In the genomic region with DNA sequence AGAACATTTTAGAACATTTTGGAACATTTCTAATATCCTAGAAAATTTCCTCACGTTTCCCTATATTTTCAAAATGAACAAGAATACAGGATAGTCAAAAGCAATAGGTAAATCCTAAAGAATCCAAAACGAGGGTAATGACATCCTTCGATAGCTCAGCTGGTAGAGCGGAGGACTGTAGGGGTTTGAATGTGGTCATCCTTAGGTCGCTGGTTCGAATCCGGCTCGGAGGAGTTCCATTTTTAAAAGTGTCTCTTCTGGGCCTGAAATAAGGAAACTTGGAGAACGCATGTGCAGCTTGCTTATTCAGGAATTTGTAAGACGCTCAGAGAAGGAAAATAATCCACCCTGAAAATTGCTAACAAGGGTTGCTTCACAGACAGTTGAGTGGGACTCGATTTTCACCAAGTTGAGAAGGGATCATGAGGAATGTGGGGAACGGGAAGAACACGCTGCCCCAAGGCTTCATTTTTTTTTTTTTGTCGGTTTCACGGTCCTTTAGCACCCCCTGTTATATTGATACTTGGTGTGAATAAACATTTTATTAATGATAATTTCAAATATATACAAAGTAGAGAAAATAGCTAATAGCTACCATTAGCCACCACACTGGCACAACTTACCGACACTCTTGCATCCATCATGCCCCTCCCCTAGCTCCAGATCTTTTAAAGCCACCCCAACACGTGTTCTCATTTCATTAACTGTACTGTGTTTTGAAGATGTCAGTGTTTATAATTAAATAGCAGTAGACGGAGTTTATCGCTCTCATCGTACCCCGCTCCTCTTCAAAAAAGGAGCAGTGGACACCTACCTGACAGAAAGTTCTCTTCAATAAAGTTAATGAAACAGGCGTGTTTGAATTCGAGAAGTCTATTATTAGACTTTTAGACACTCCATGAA, we compare ENCODE assay signal across 8 cellular contexts. TPM values are rescaled to one million over a fixed set of nuclear protein-coding genes. Genes with fewer than 3 reads are reported as not detected.
DNase-seq lines count a peak whose midpoint lies in the region; ATAC-seq and TF ChIP-seq lines count a peak whose summit lies in the region.

No MANE protein-coding gene starts in this region.

- no peak for TF ChIP-seq CTCF in Loucy (conservative IDR thresholded peaks at IDR 0.05; ENCODE audit: low read length)
- TF ChIP-seq CTCF in WTC11 (IDR thresholded peaks at IDR 0.05) = no peak

- H3K4me2 ChIP-seq in Loucy (ENCODE audit: low read depth, low read length, poor library complexity, severe bottlenecking) = peak overlapping the region; percentile 87

- peak overlapping the region; percentile 31; the same call in 1 of the 2 replicates for H2AFZ ChIP-seq in Loucy (ENCODE audit: low read length)

- ATAC-seq in WTC11 (peak; percentile 60), HG02588 (IDR thresholded peaks at IDR 0.05; ENCODE audit: unreplicated experiment) (no peak), GM18502 (IDR thresholded peaks at IDR 0.05; ENCODE audit: poor library complexity, unreplicated experiment) (no peak)

- peaks cover 17% of the 10 kb centered on the region; the same call in 1 of the 2 replicates for H3K27me3 Mint-ChIP-seq in WTC11 (ENCODE audit: low read depth)

- H3K9me3 Mint-ChIP-seq in WTC11 = peaks cover 3% of the 10 kb centered on the region; the same call in 1 of the 2 replicates

- peaks cover 14% of the 10 kb centered on the region for H3K36me3 Mint-ChIP-seq in WTC11

- no peaks in the 10 kb centered on the region for H3F3A ChIP-seq in Loucy (ENCODE audit: low read depth)

- H4K20me1 ChIP-seq in Loucy (ENCODE audit: insufficient read depth, low read length, poor library complexity, severe bottlenecking) = peaks cover 11% of the 10 kb centered on the region

- no peaks in the 10 kb centered on the region for H3K9me2 ChIP-seq in Loucy (replicated peaks; ENCODE audit: low read depth, low read length)

- no peaks in the 10 kb centered on the region for H3K9me3 ChIP-seq in Loucy (ENCODE audit: insufficient read depth, low read depth, low read length)

- H3K27me3 ChIP-seq in Loucy (ENCODE audit: insufficient read depth, low read length, poor library complexity, severe bottlenecking) = no peaks in the 10 kb centered on the region

- no peak overlapping the region for H3K4me3 Mint-ChIP-seq in WTC11

- peak overlapping the region; percentile 92 for H3K9ac ChIP-seq in Loucy (ENCODE audit: low read depth, low read length, poor library complexity, severe bottlenecking)

- peak overlapping the region; percentile 97 for H3K4me3 ChIP-seq in Loucy (ENCODE audit: low read length, poor library complexity, severe bottlenecking)

- CTCF ChIA-PET in WTC11 (lab: Charles Lee) = interaction anchor here (0.6 to 5.7 kb wide), 51 partner anchors 9 to 644 kb away, joined by 3 to 181 read pairs (median 4); partner anchors contain the start of genes BTN1A1, BTN2A2 and HMGN4

- peak; percentile 87 for DNase-seq in EL
- DNase-seq in WTC11 (ENCODE audit: low spot score) = peak; percentile 66
- DNase-seq in glomerular visceral epithelial cell (ENCODE audit: extremely low spot score) = peak; percentile 9
- DNase-seq in stimulated activated CD4-positive, alpha-beta T cell treated with anti-CD3 and anti-CD28 coated beads, Interleukin-2, amount 100 ng/mL, for 48 hours = peak; percentile 56 to 58
- no peak for DNase-seq in effector CD8-positive, alpha-beta T cell (lab: John Stamatoyannopoulos, UW)

- POLR2A ChIA-PET in WTC11 (lab: Charles Lee) = interaction anchor here (0.8 to 1.3 kb wide), 6 partner anchors 23 to 553 kb away, joined by 3 to 9 read pairs (median 4); a partner anchor contains a TSS

- no peak overlapping the region; the same call in 1 of the 2 replicates for H3K27ac Mint-ChIP-seq in WTC11

- peaks cover 30% of the 10 kb centered on the region for H3K79me2 ChIP-seq in Loucy (ENCODE audit: insufficient read depth, low read length)

- peaks cover 11% of the 10 kb centered on the region for H3K4me1 Mint-ChIP-seq in WTC11

- H3K4me1 ChIP-seq in Loucy (ENCODE audit: insufficient read depth, low read length, poor library complexity, severe bottlenecking) = peaks cover 14% of the 10 kb centered on the region

- peaks cover 5% of the 10 kb centered on the region; the same call in 1 of the 2 replicates for H3K36me3 ChIP-seq in Loucy (ENCODE audit: insufficient read depth, low read length)

TF ChIP-seq in WTC11, 78 proteins besides CTCF, POLR2A, EP300 and RAD21 (continues in another document):
- TF ChIP-seq, protein P1, sequence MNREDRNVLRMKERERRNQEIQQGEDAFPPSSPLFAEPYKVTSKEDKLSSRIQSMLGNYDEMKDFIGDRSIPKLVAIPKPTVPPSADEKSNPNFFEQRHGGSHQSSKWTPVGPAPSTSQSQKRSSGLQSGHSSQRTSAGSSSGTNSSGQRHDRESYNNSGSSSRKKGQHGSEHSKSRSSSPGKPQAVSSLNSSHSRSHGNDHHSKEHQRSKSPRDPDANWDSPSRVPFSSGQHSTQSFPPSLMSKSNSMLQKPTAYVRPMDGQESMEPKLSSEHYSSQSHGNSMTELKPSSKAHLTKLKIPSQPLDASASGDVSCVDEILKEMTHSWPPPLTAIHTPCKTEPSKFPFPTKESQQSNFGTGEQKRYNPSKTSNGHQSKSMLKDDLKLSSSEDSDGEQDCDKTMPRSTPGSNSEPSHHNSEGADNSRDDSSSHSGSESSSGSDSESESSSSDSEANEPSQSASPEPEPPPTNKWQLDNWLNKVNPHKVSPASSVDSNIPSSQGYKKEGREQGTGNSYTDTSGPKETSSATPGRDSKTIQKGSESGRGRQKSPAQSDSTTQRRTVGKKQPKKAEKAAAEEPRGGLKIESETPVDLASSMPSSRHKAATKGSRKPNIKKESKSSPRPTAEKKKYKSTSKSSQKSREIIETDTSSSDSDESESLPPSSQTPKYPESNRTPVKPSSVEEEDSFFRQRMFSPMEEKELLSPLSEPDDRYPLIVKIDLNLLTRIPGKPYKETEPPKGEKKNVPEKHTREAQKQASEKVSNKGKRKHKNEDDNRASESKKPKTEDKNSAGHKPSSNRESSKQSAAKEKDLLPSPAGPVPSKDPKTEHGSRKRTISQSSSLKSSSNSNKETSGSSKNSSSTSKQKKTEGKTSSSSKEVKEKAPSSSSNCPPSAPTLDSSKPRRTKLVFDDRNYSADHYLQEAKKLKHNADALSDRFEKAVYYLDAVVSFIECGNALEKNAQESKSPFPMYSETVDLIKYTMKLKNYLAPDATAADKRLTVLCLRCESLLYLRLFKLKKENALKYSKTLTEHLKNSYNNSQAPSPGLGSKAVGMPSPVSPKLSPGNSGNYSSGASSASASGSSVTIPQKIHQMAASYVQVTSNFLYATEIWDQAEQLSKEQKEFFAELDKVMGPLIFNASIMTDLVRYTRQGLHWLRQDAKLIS (CRISPR knock-in tag; IDR thresholded peaks at IDR 0.05; ENCODE audit: borderline replicate concordance) = no peak
- TF ChIP-seq ZNF671 (CRISPR knock-in tag; IDR thresholded peaks at IDR 0.05) (peak; percentile 58; the same call in 1 of the 2 replicates), ZNF232 (CRISPR knock-in tag; IDR thresholded peaks at IDR 0.05) (0 out of 2 replicates have a peak, but pooled peaks have one; percentile 31), NFATC4 (CRISPR knock-in tag; IDR thresholded peaks at IDR 0.05) (no peak), FOXK1 (CRISPR knock-in tag; IDR thresholded peaks at IDR 0.05) (no peak), ZNF121 (CRISPR knock-in tag; IDR thresholded peaks at IDR 0.05) (no peak), HMGA2 (CRISPR knock-in tag; IDR thresholded peaks at IDR 0.05) (no peak), GRHL2 (CRISPR knock-in tag; IDR thresholded peaks at IDR 0.05; ENCODE audit: insufficient replicate concordance, severe bottlenecking) (no peak), ZNF317 (CRISPR knock-in tag; IDR thresholded peaks at IDR 0.05; ENCODE audit: borderline replicate concordance, low read depth) (no peak), TCF7 (CRISPR knock-in tag; IDR thresholded peaks at IDR 0.05; ENCODE audit: low read depth) (no peak), ZNF263 (CRISPR knock-in tag; IDR thresholded peaks at IDR 0.05; ENCODE audit: low read depth) (no peak), NR1H2 (CRISPR knock-in tag; IDR thresholded peaks at IDR 0.05) (no peak), ERG (CRISPR knock-in tag; IDR thresholded peaks at IDR 0.05) (no peak), TEAD4 (CRISPR knock-in tag; IDR thresholded peaks at IDR 0.05) (no peak), CREB1 (CRISPR knock-in tag; IDR thresholded peaks at IDR 0.05) (no peak)
- TF ChIP-seq, protein P2, sequence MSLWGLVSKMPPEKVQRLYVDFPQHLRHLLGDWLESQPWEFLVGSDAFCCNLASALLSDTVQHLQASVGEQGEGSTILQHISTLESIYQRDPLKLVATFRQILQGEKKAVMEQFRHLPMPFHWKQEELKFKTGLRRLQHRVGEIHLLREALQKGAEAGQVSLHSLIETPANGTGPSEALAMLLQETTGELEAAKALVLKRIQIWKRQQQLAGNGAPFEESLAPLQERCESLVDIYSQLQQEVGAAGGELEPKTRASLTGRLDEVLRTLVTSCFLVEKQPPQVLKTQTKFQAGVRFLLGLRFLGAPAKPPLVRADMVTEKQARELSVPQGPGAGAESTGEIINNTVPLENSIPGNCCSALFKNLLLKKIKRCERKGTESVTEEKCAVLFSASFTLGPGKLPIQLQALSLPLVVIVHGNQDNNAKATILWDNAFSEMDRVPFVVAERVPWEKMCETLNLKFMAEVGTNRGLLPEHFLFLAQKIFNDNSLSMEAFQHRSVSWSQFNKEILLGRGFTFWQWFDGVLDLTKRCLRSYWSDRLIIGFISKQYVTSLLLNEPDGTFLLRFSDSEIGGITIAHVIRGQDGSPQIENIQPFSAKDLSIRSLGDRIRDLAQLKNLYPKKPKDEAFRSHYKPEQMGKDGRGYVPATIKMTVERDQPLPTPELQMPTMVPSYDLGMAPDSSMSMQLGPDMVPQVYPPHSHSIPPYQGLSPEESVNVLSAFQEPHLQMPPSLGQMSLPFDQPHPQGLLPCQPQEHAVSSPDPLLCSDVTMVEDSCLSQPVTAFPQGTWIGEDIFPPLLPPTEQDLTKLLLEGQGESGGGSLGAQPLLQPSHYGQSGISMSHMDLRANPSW (CRISPR knock-in tag; conservative IDR thresholded peaks at IDR 0.05; ENCODE audit: low read depth) = no peak

RNA-seq across cellular contexts. Expression of gene ABT1, which starts 1.8 kb away (rescaled TPM):
- 21.0 to 22.1 TPM (median 21.6 TPM) in 3 replicates for total RNA-seq in WTC11 (2021)

RNA-seq across cellular contexts. Expression of gene HMGN4, which starts 56.8 kb away (rescaled TPM):
- 57.1 to 67.4 TPM (median 57.6 TPM) in 3 replicates for total RNA-seq in WTC11 (2021)
